Comparison of ENCODE assay signal across 1 cellular context in genomic region chr2:157786663-157787363, GRCh38.
TF ChIP-seq lines count a peak whose summit lies in the region.

No MANE protein-coding gene starts in this region.

TF ChIP-seq in K562, 482 proteins besides CTCF, POLR2A, EP300 and RAD21 (continued from another document and continues in another):
- peak; percentile 29; the same call in 1 of the 2 replicates for TF ChIP-seq TARDBP (IDR thresholded peaks at IDR 0.05)
- no peak for TF ChIP-seq ZNF3 (CRISPR knock-in tag; IDR thresholded peaks at IDR 0.05)
- peak; percentile 73 to 98 for TF ChIP-seq ARNT (IDR thresholded peaks at IDR 0.05)
- TF ChIP-seq ZNF444 (CRISPR knock-in tag; IDR thresholded peaks at IDR 0.05) = no peak
- no peak for TF ChIP-seq TCF7L2 (IDR thresholded peaks at IDR 0.05; ENCODE audit: low read depth, low read length)
- no peak for TF ChIP-seq ZNF707 (CRISPR knock-in tag; conservative IDR thresholded peaks at IDR 0.05)
- TF ChIP-seq FOXJ2 (tag; IDR thresholded peaks at IDR 0.05) = peak; percentile 81
- no peak for TF ChIP-seq HBP1 (CRISPR knock-in tag; IDR thresholded peaks at IDR 0.05)
- no peak for TF ChIP-seq HNRNPL (IDR thresholded peaks at IDR 0.05; ENCODE audit: low read depth, low read length)
- no peak for TF ChIP-seq USF1 (CRISPR knock-in tag; IDR thresholded peaks at IDR 0.05)
- TF ChIP-seq ZNF551 (CRISPR knock-in tag; IDR thresholded peaks at IDR 0.05) = no peak
- TF ChIP-seq EWSR1 (IDR thresholded peaks at IDR 0.05; ENCODE audit: borderline replicate concordance, low read depth, partially characterized antibody) = no peak
- no peak for TF ChIP-seq TAF1 (IDR thresholded peaks at IDR 0.05; ENCODE audit: control insufficient read depth, extremely low read depth, insufficient read depth, low read length, severe bottlenecking)
- no peak for TF ChIP-seq RBM22 (IDR thresholded peaks at IDR 0.05; ENCODE audit: low read depth, low read length, poor library complexity, severe bottlenecking)
- no peak for TF ChIP-seq ZNF277 (CRISPR knock-in tag; IDR thresholded peaks at IDR 0.05; ENCODE audit: borderline replicate concordance)
- TF ChIP-seq BDP1 (IDR thresholded peaks at IDR 0.05; ENCODE audit: insufficient read depth, insufficient read length) = no peak
- TF ChIP-seq ZNF431 (CRISPR knock-in tag; IDR thresholded peaks at IDR 0.05) = no peak
- TF ChIP-seq ZNF740 (CRISPR knock-in tag; IDR thresholded peaks at IDR 0.05) = no peak
- no peak; a peak in 1 of 4 replicates for TF ChIP-seq ZNF740 (tag; IDR thresholded peaks at IDR 0.05)
- TF ChIP-seq THAP7 (CRISPR knock-in tag; IDR thresholded peaks at IDR 0.05) = no peak
- TF ChIP-seq PHF20 (IDR thresholded peaks at IDR 0.05; ENCODE audit: partially characterized antibody) = no peak
- TF ChIP-seq CEBPZ (IDR thresholded peaks at IDR 0.05; ENCODE audit: borderline replicate concordance, low read depth, low read length) = no peak
- no peak for TF ChIP-seq E2F8 (IDR thresholded peaks at IDR 0.05; ENCODE audit: low read depth, partially characterized antibody)
- peak; percentile 95 for TF ChIP-seq CBFA2T2 (conservative IDR thresholded peaks at IDR 0.05)
- TF ChIP-seq MNT (conservative IDR thresholded peaks at IDR 0.05) = peak in 1 of 2 experiments; percentile 66; a peak in 2 of 4 replicates
- peak; percentile 97 for TF ChIP-seq JUND (IDR thresholded peaks at IDR 0.05; ENCODE audit: borderline replicate concordance, low read depth, low read length)
- TF ChIP-seq JUND (tag; IDR thresholded peaks at IDR 0.05; ENCODE audit: borderline replicate concordance, low read depth, low read length) = peak; percentile 97
- no peak for TF ChIP-seq FUS (optimal IDR thresholded peaks at IDR 0.05; ENCODE audit: low read depth, low read length)
- TF ChIP-seq ID3 (CRISPR knock-in tag; IDR thresholded peaks at IDR 0.05) = no peak
- TF ChIP-seq ID3 (tag; IDR thresholded peaks at IDR 0.05) = peak; percentile 45
- TF ChIP-seq CTCFL (IDR thresholded peaks at IDR 0.05; ENCODE audit: borderline replicate concordance, insufficient read depth, low read depth, low read length, poor library complexity, severe bottlenecking) = no peak
- no peak for TF ChIP-seq NR2F6 (CRISPR knock-in tag; IDR thresholded peaks at IDR 0.05)
- TF ChIP-seq EGR1 (conservative IDR thresholded peaks at IDR 0.05) = no peak
- TF ChIP-seq EHMT2 (IDR thresholded peaks at IDR 0.05) = peak; percentile 96
- TF ChIP-seq ARID4B (CRISPR knock-in tag; IDR thresholded peaks at IDR 0.05) = no peak
- TF ChIP-seq IRF2 (CRISPR knock-in tag; IDR thresholded peaks at IDR 0.05) = no peak
- no peak for TF ChIP-seq MIER1 (IDR thresholded peaks at IDR 0.05; ENCODE audit: low read depth)
